ENCODE assay signal across 9 cellular contexts in genomic region chr2:60818272-60818671, GRCh38.
DNase-seq lines count a peak whose midpoint lies in the region; ATAC-seq, FAIRE-seq and TF ChIP-seq lines count a peak whose summit lies in the region.
"Had no signal": no experiment of that assay in that cellular context is flagged by ENCODE, and none has a peak within 500 bp of the region (broad histone marks: within the 10 kb centered on the region; RNA-seq: fewer than 3 reads in every experiment).

No MANE protein-coding gene starts in this region.

- ATAC-seq in HG02885 (IDR thresholded peaks at IDR 0.05; ENCODE audit: poor library complexity, unreplicated experiment): no peak
- ATAC-seq in HG03039 (IDR thresholded peaks at IDR 0.05; ENCODE audit: unreplicated experiment): no peak

- no peak overlapping the region for H3K27ac ChIP-seq in effector memory CD4-positive, alpha-beta T cell (ENCODE audit: insufficient read depth, low read length, poor library complexity, severe bottlenecking)

- no peaks in the 10 kb centered on the region for H3K9me3 ChIP-seq in effector memory CD4-positive, alpha-beta T cell (ENCODE audit: control insufficient read depth, low read length)

- no peaks in the 10 kb centered on the region for H3K27me3 ChIP-seq in effector memory CD4-positive, alpha-beta T cell (replicated peaks; ENCODE audit: control insufficient read depth, insufficient read depth, low read length, poor library complexity, severe bottlenecking)

- H3K4me3 ChIP-seq in effector memory CD4-positive, alpha-beta T cell (ENCODE audit: insufficient read depth, low read depth, low read length, poor library complexity, severe bottlenecking): no peak overlapping the region

- peaks cover 15% of the 10 kb centered on the region for H3K4me1 ChIP-seq in effector memory CD4-positive, alpha-beta T cell (ENCODE audit: control insufficient read depth, insufficient read depth, low read length, poor library complexity, severe bottlenecking)

- DNase-seq in GM12892 (ENCODE audit: insufficient read length): no peak
- DNase-seq in activated CD4-positive, alpha-beta T cell treated with anti-CD3 and anti-CD28 coated beads for 1 hour: peak; percentile 19
- DNase-seq in effector memory CD4-positive, alpha-beta T cell: peak in 2 of 3 donors; percentile 24 to 38
- peak; percentile 43 to 79 for DNase-seq in stimulated activated CD4-positive, alpha-beta T cell treated with anti-CD3 and anti-CD28 coated beads, Interleukin-4, amount 100 ng/mL, for 4 hours
- no peak for DNase-seq in NCI-H2107 treated with DMSO at 0.1 percent for 48 hours (lab: John Stamatoyannopoulos, UW; ENCODE audit: unreplicated experiment)
- DNase-seq in HuH-7 (ENCODE audit: low spot score): no peak

- H3K36me3 ChIP-seq in effector memory CD4-positive, alpha-beta T cell (ENCODE audit: control insufficient read depth, insufficient read depth, low read length): no peaks in the 10 kb centered on the region

- no peak for TF ChIP-seq POLR2A in GM12892 (IDR thresholded peaks at IDR 0.05; ENCODE audit: low read depth, low read length)

- FAIRE-seq in GM12892 (lab: Jason Lieb, UNC): peak; percentile 30
- FAIRE-seq: TTC549 had no signal

Comparison
In these comparisons a context has a peak if more than half of its experiments do, and no peak if none do; other contexts are left out.
1. DNase-seq: peak in activated CD4-positive, alpha-beta T cell treated with anti-CD3 and anti-CD28 coated beads for 1 hour (single experiment), effector memory CD4-positive, alpha-beta T cell (2 of 3) and stimulated activated CD4-positive, alpha-beta T cell treated with anti-CD3 and anti-CD28 coated beads, Interleukin-4, amount 100 ng/mL, for 4 hours (2 of 2); none in GM12892 (single experiment), NCI-H2107 treated with DMSO at 0.1 percent for 48 hours (single experiment) and HuH-7 (single experiment).